ENCODE assay signal across 11 cellular contexts in genomic region chr10:72061491-72061890, GRCh38. TPM values are rescaled to one million over a fixed set of nuclear protein-coding genes. Genes with fewer than 3 reads are reported as not detected.
DNase-seq lines count a peak whose midpoint lies in the region; ATAC-seq, FAIRE-seq and TF ChIP-seq lines count a peak whose summit lies in the region.
"Had no signal": no experiment of that assay in that cellular context is flagged by ENCODE, and none has a peak within 500 bp of the region (broad histone marks: within the 10 kb centered on the region; RNA-seq: fewer than 3 reads in every experiment).

No MANE protein-coding gene starts in this region.

- H3K79me2 ChIP-seq in HepG2 (ENCODE audit: insufficient read depth, low read length): no peaks in the 10 kb centered on the region
- H3K79me2 ChIP-seq: hepatocyte had no signal

- intact Hi-C loops in Calu3 (cut with micrococcal nuclease; ENCODE audit: unreplicated experiment) (no loop called here), HepG2 (cut with micrococcal nuclease; ENCODE audit: unreplicated experiment) (no loop called here), esophagus muscularis mucosa (cut with DNase I) (no loop called here)

- H3K27me3 ChIP-seq in HepG2 (ENCODE audit: control insufficient read depth in 1 of 2, insufficient read depth in 2 of 2, low read length in 2 of 2): no peaks in the 10 kb centered on the region
- peaks cover 0 to 9% (median 0%) of the 10 kb centered on the region in 4 donors for H3K27me3 ChIP-seq in esophagus muscularis mucosa
- H3K27me3 ChIP-seq: hepatocyte had no signal

- no peak overlapping the region for H3K9ac ChIP-seq in HepG2 (ENCODE audit: insufficient read depth, low read depth, low read length)

- H4K20me1 ChIP-seq in HepG2 (ENCODE audit: insufficient read depth, low read length): no peaks in the 10 kb centered on the region

- no peak for TF ChIP-seq EP300 in HepG2 (IDR thresholded peaks at IDR 0.05; ENCODE audit: low read depth in 2 of 2, low read length in 2 of 2)
- no peak for TF ChIP-seq EP300 in HepG2 (CRISPR knock-in tag; IDR thresholded peaks at IDR 0.05; ENCODE audit: borderline replicate concordance)
- TF ChIP-seq EP300 in esophagus muscularis mucosa (IDR thresholded peaks at IDR 0.05): no peak

- peak; percentile 27 for TF ChIP-seq CTCF in Calu3 (IDR thresholded peaks at IDR 0.05; ENCODE audit: unreplicated experiment)
- TF ChIP-seq CTCF in HepG2 (CRISPR knock-in tag; IDR thresholded peaks at IDR 0.05): peak; percentile 82
- no peak for TF ChIP-seq CTCF in esophagus muscularis mucosa (IDR thresholded peaks at IDR 0.05)

- no peak overlapping the region for H3K4me2 ChIP-seq in HepG2 (ENCODE audit: low read depth, low read length)
- H3K4me2 ChIP-seq: hepatocyte had no signal

- CTCF ChIA-PET in Calu3 (lab: Charles Lee): interaction anchor here (1.0 to 1.2 kb wide), 4 partner anchors 13 to 270 kb away, joined by 3 to 4 read pairs (median 3); no protein-coding TSS in a partner anchor
- CTCF ChIA-PET in HepG2 (lab: Yijun Ruan, JAX; ENCODE audit: low intra/inter-chr PET ratio, low total read pairs): interaction anchor here (0.7 kb wide), 1 partner anchor 165 kb away, joined by 4 read pairs; no protein-coding TSS in a partner anchor

- ATAC-seq in activated T-helper 17 cell treated with anti-CD3 and anti-CD28 coated beads, Interleukin-2, amount 50 U/mL, for 72 hours (replicated peaks): no peak
- peak; percentile 73 for ATAC-seq in HepG2

- H2AFZ ChIP-seq in HepG2 (ENCODE audit: low read length): no peak overlapping the region
- H2AFZ ChIP-seq: hepatocyte had no signal

- H3K9me3 Mint-ChIP-seq in Calu3 (ENCODE audit: low read depth, unreplicated experiment): no peaks in the 10 kb centered on the region
- H3K9me3 Mint-ChIP-seq in activated T-helper 17 cell treated with anti-CD3 and anti-CD28 coated beads, Interleukin-2, amount 50 U/mL, for 72 hours: no peaks in the 10 kb centered on the region

- H3K27ac Mint-ChIP-seq in Calu3 (ENCODE audit: unreplicated experiment): no peak overlapping the region
- peak overlapping the region; percentile 89 for H3K27ac Mint-ChIP-seq in activated T-helper 17 cell treated with anti-CD3 and anti-CD28 coated beads, Interleukin-2, amount 50 U/mL, for 72 hours

- no peak for FAIRE-seq in HTR-8/SVneo (lab: Jason Lieb, UNC)
- peak; percentile 37 for FAIRE-seq in HepG2 (lab: Jason Lieb, UNC)

- no peak overlapping the region for H3K27ac ChIP-seq in HepG2 (ENCODE audit: extremely low read length, insufficient read depth, low read length)
- H3K27ac ChIP-seq in esophagus muscularis mucosa (replicated peaks in 1 of 4): no peak overlapping the region
- H3K27ac ChIP-seq: hepatocyte had no signal

- H3K4me1 ChIP-seq in HepG2 (ENCODE audit: insufficient read depth, low read length): peaks cover 66% of the 10 kb centered on the region
- H3K4me1 ChIP-seq in esophagus muscularis mucosa: no peaks in the 10 kb centered on the region

- TF ChIP-seq RAD21 in HepG2 (CRISPR knock-in tag; IDR thresholded peaks at IDR 0.05): peak; percentile 71

- no TSS peak for BruUV-seq in Calu3 (replicated peaks; lab: Mats Ljungman, UMichigan)
- no TSS peak for BruUV-seq in HepG2 (replicated peaks; lab: Mats Ljungman, UMichigan)

- no peak overlapping the region for H3K4me3 Mint-ChIP-seq in Calu3 (ENCODE audit: low read depth, unreplicated experiment)
- H3K4me3 Mint-ChIP-seq in activated T-helper 17 cell treated with anti-CD3 and anti-CD28 coated beads, Interleukin-2, amount 50 U/mL, for 72 hours: no peak overlapping the region

- no peaks in the 10 kb centered on the region for H3K9me3 ChIP-seq in HepG2 (ENCODE audit: low read length)
- no peaks in the 10 kb centered on the region for H3K9me3 ChIP-seq in esophagus muscularis mucosa

- in situ Hi-C loops in HepG2 (cut with HindIII; ENCODE audit: extremely low pct_ligation_motif_present, low pct_unique_long_range_greater_than_20kb): no loop called here

- 69% methylated on average over 3 of the region's 5 CpGs for WGBS in HepG2 (ENCODE audit: low lambda C conversion rate)
- 81% methylated on average over 4 of the region's 5 CpGs for WGBS in esophagus muscularis mucosa

- H3K27me3 Mint-ChIP-seq in Calu3 (ENCODE audit: unreplicated experiment): no peaks in the 10 kb centered on the region
- H3K27me3 Mint-ChIP-seq in activated T-helper 17 cell treated with anti-CD3 and anti-CD28 coated beads, Interleukin-2, amount 50 U/mL, for 72 hours: no peaks in the 10 kb centered on the region

- H3K36me3 Mint-ChIP-seq in Calu3 (ENCODE audit: insufficient read depth, unreplicated experiment): peaks cover 16% of the 10 kb centered on the region
- H3K36me3 Mint-ChIP-seq in activated T-helper 17 cell treated with anti-CD3 and anti-CD28 coated beads, Interleukin-2, amount 50 U/mL, for 72 hours (ENCODE audit: low read depth): peaks cover 54% of the 10 kb centered on the region

- TF ChIP-seq POLR2A in HepG2 (IDR thresholded peaks at IDR 0.05; ENCODE audit: insufficient read depth in 1 of 2, low read depth in 2 of 2, low read length in 2 of 2) (no peak), esophagus muscularis mucosa (IDR thresholded peaks at IDR 0.05; ENCODE audit: low read depth) (no peak)

- DNase-seq in Calu3: peak; percentile 46
- peak; percentile 28 for DNase-seq in HTR-8/SVneo (ENCODE audit: insufficient read length, low spot score)
- no peak for DNase-seq in HepG2 (ENCODE audit: low spot score)
- DNase-seq in NCI-H446 (lab: John Stamatoyannopoulos, UW): no peak
- DNase-seq in esophagus muscularis mucosa (ENCODE audit: extremely low spot score): no peak
- DNase-seq in KG1 (lab: John Stamatoyannopoulos, UW): no peak
- no peak for DNase-seq in GF-D8 (lab: John Stamatoyannopoulos, UW)
- DNase-seq: cerebellar nuclear complex, NCI-H2029 treated with DMSO at 0.1 percent for 48 hours had no signal

- peaks cover 10% of the 10 kb centered on the region for H3K4me1 Mint-ChIP-seq in Calu3 (ENCODE audit: low read depth, unreplicated experiment)
- peaks cover 15% of the 10 kb centered on the region for H3K4me1 Mint-ChIP-seq in activated T-helper 17 cell treated with anti-CD3 and anti-CD28 coated beads, Interleukin-2, amount 50 U/mL, for 72 hours

- H3K4me3 ChIP-seq in HepG2 (replicated peaks in 1 of 3; ENCODE audit: insufficient read depth in 1 of 3, low read depth in 2 of 3, low read length in 3 of 3) (no peak overlapping the region), esophagus muscularis mucosa (no peak overlapping the region)
- H3K4me3 ChIP-seq: hepatocyte had no signal

- H3K36me3 ChIP-seq in HepG2 (replicated peaks in 1 of 2; ENCODE audit: control insufficient read depth in 1 of 2, insufficient read depth in 2 of 2, low read length in 2 of 2) (no peaks in the 10 kb centered on the region), esophagus muscularis mucosa (no peaks in the 10 kb centered on the region)

- POLR2A ChIA-PET in HepG2 (lab: Yijun Ruan, JAX): no interaction called here

TF ChIP-seq in HepG2, 621 proteins besides CTCF, POLR2A, EP300 and RAD21 (continues in another document):
- 0 out of 2 replicates have a peak, but pooled peaks have one; percentile 24 for TF ChIP-seq MZF1 (CRISPR knock-in tag; IDR thresholded peaks at IDR 0.05; ENCODE audit: borderline replicate concordance)
- no peak for TF ChIP-seq RFX5 (IDR thresholded peaks at IDR 0.05; ENCODE audit: low read depth, low read length)

RNA-seq across cellular contexts. Expression of gene SPOCK2, which starts 26.9 kb away (rescaled TPM):
- total RNA-seq in Calu3 (2022) (162 and 205 TPM in 2 replicates), HepG2 (2016; rRNA removed; fragmentation: Illumina TruSeq; extraction: Trizol) (4.7 and 8.6 TPM in 2 replicates), esophagus muscularis mucosa (10 to 100 TPM in 1 of 4 donors, 1 to 10 TPM in 3; 4.6 to 12.1 (median 7.8) TPM)
- total RNA-seq in activated T-helper 17 cell treated with anti-CD3 and anti-CD28 coated beads, Interleukin-2, amount 50 U/mL, for 72 hours: 100 to 1,000 TPM; 161 to 191 TPM
- 1.9 and 2.3 TPM in 2 replicates for total RNA-seq in HepG2 (2016; cell fraction: cytosol; rRNA removed; fragmentation: Illumina TruSeq; extraction: Trizol; ENCODE audit: low read depth)
- total RNA-seq in HepG2 (2016; cell fraction: insoluble cytoplasmic fraction; rRNA removed; fragmentation: Illumina TruSeq; extraction: Trizol): 5.6 and 7.5 TPM in 2 replicates
- 4.9 and 6.3 TPM in 2 replicates for total RNA-seq in HepG2 (2016; cell fraction: membrane; rRNA removed; fragmentation: Illumina TruSeq; extraction: Trizol)
- total RNA-seq in HepG2 (2016; cell fraction: nucleus; rRNA removed; fragmentation: Illumina TruSeq; extraction: Trizol): 4.5 and 7.0 TPM in 2 replicates
- polyA plus RNA-seq in HepG2 (2011; rRNA removed): 30.6 and 49.8 TPM in 2 replicates
- 36.8 and 39.8 TPM in 2 replicates for polyA plus RNA-seq in HepG2 (2011; cell fraction: cytosol; rRNA removed)
- 38.0 and 46.6 TPM in 2 replicates for polyA plus RNA-seq in HepG2 (2011; cell fraction: nucleus; rRNA removed)
- 3.4 and 5.3 TPM in 2 replicates for polyA plus RNA-seq in HepG2 (2012)
- 2.4 and 2.5 TPM in 2 replicates for polyA plus RNA-seq in HepG2 (2016; cell fraction: cytosol; fragmentation: Illumina TruSeq; extraction: Trizol; ENCODE audit: low read depth)
- 4.6 and 4.7 TPM in 2 replicates for polyA plus RNA-seq in HepG2 (2016; cell fraction: insoluble cytoplasmic fraction; fragmentation: Illumina TruSeq; extraction: Trizol; ENCODE audit: low read depth)
- 3.8 and 5.6 TPM in 2 replicates for polyA plus RNA-seq in HepG2 (2016; cell fraction: membrane; fragmentation: Illumina TruSeq; extraction: Trizol; ENCODE audit: low read depth)
- polyA plus RNA-seq in HepG2 (2016; cell fraction: nucleus; fragmentation: Illumina TruSeq; extraction: Trizol; ENCODE audit: insufficient read depth, low read depth): 12.2 and 13.8 TPM in 2 replicates
- polyA minus RNA-seq in HepG2 (2011; rRNA and poly(A)+ RNA removed; ENCODE audit: low replicate concordance): 2.5 and 69.1 TPM in 2 replicates
- 20.4 and 35.1 TPM in 2 replicates for polyA minus RNA-seq in HepG2 (2011; cell fraction: cytosol; rRNA and poly(A)+ RNA removed)
- 8.9 and 15.5 TPM in 2 replicates for polyA minus RNA-seq in HepG2 (2011; cell fraction: nucleus; rRNA and poly(A)+ RNA removed)

Comparison
In these comparisons a context has a peak if more than half of its experiments do, and no peak if none do; other contexts are left out.
1. DNase-seq: peak in Calu3 (single experiment) and HTR-8/SVneo (single experiment); none in HepG2 (single experiment), NCI-H446 (0 of 2), esophagus muscularis mucosa (single experiment), KG1 (single experiment) and GF-D8 (single experiment).
2. CTCF ChIP-seq: peak in Calu3 (single experiment) and HepG2 (single experiment); none in esophagus muscularis mucosa (0 of 3).
3. RNA of gene SPOCK2, which starts 26.9 kb away (total RNA-seq): 161 to 191 TPM in activated T-helper 17 cell treated with anti-CD3 and anti-CD28 coated beads, Interleukin-2, amount 50 U/mL, for 72 hours and 162 to 205 TPM in Calu3; 4.6 to 12.1 TPM in esophagus muscularis mucosa and 1.9 to 8.6 TPM in HepG2; every median in the first group is over 10 times any median in the second.